ENCODE assay signal across 22 cellular contexts in genomic region chr2:98959759-98960507, GRCh38.
"Had no signal": no experiment of that assay in that cellular context is flagged by ENCODE, and none has a peak within 500 bp of the region (broad histone marks: within the 10 kb centered on the region; RNA-seq: fewer than 3 reads in every experiment).

No MANE protein-coding gene starts in this region.

- H3K4me3 ChIP-seq: colonic mucosa, heart right ventricle, left ventricle myocardium inferior, upper lobe of right lung had no signal

- H3K4me1 ChIP-seq: colonic mucosa, heart right ventricle, left ventricle myocardium inferior, upper lobe of right lung had no signal

- H3K36me3 ChIP-seq: brain microvascular endothelial cell, colonic mucosa, heart right ventricle, left ventricle myocardium inferior, upper lobe of right lung had no signal

- H3K27ac ChIP-seq: brain microvascular endothelial cell, colonic mucosa, heart right ventricle, left ventricle myocardium inferior, upper lobe of right lung had no signal

- ATAC-seq: activated CD4-positive, CD25-positive, alpha-beta regulatory T cell treated with anti-CD3 and anti-CD28 coated beads, Interleukin-2, amount 50 U/mL, for 24 hours; activated naive CD8-positive, alpha-beta T cell treated with anti-CD3 and anti-CD28 coated beads, Interleukin-2, amount 50 U/mL, for 24 hours; heart right ventricle; upper lobe of right lung had no signal

- DNase-seq: activated CD4-positive, alpha-beta T cell treated with anti-CD3 and anti-CD28 coated beads, Interleukin-2, amount 50 U/mL, for 1 hour; activated CD8-positive, alpha-beta memory T cell treated with anti-CD3 and anti-CD28 coated beads for 24 hours; activated CD8-positive, alpha-beta memory T cell treated with anti-CD3 and anti-CD28 coated beads, Interleukin-2, amount 50 U/mL, for 48 hours; activated effector memory CD4-positive, alpha-beta T cell treated with Interleukin-2 at 50 U/mL for 16 hours; activated naive CD4-positive, alpha-beta T cell treated with anti-CD3 and anti-CD28 coated beads, Interleukin-2, amount 10 ng/mL, durations not matched to agents 7 days and 5 days; activated naive CD8-positive, alpha-beta T cell treated with anti-CD3 and anti-CD28 coated beads, Interleukin-2, amount 50 U/mL, for 24 hours; activated T-cell treated with anti-CD3 and anti-CD28 coated beads, Interleukin-2, amount 50 U/mL, for 48 hours; aorta; brain microvascular endothelial cell; central memory CD4-positive, alpha-beta T cell; colonic mucosa; erythroblast; heart right ventricle; left ventricle myocardium inferior; mammary epithelial cell; nephron progenitor cell; nucleus accumbens; stimulated activated CD4-positive, alpha-beta T cell treated with anti-CD3 and anti-CD28 coated beads, Interleukin-1b, Interleukin-23, amount 100 ng/mL, for 48 hours; stimulated activated CD8-positive, alpha-beta memory T cell treated with anti-CD3 and anti-CD28 coated beads, Interleukin-4, amount 100 ng/mL, for 48 hours; stimulated activated naive CD4-positive, alpha-beta T cell; upper lobe of right lung had no signal

- H3K27me3 ChIP-seq: brain microvascular endothelial cell, colonic mucosa, upper lobe of right lung had no signal

- H3K9me3 ChIP-seq: colonic mucosa, upper lobe of right lung had no signal
